1 cellular context compared by ENCODE assay signal in genomic region chr9:122835313-122835731, GRCh38.
TF ChIP-seq lines count a peak whose summit lies in the region.

No MANE protein-coding gene starts in this region.

TF ChIP-seq in WTC11, 78 proteins besides CTCF, POLR2A, EP300 and RAD21 (continued from another document):
- TF ChIP-seq, protein P1, sequence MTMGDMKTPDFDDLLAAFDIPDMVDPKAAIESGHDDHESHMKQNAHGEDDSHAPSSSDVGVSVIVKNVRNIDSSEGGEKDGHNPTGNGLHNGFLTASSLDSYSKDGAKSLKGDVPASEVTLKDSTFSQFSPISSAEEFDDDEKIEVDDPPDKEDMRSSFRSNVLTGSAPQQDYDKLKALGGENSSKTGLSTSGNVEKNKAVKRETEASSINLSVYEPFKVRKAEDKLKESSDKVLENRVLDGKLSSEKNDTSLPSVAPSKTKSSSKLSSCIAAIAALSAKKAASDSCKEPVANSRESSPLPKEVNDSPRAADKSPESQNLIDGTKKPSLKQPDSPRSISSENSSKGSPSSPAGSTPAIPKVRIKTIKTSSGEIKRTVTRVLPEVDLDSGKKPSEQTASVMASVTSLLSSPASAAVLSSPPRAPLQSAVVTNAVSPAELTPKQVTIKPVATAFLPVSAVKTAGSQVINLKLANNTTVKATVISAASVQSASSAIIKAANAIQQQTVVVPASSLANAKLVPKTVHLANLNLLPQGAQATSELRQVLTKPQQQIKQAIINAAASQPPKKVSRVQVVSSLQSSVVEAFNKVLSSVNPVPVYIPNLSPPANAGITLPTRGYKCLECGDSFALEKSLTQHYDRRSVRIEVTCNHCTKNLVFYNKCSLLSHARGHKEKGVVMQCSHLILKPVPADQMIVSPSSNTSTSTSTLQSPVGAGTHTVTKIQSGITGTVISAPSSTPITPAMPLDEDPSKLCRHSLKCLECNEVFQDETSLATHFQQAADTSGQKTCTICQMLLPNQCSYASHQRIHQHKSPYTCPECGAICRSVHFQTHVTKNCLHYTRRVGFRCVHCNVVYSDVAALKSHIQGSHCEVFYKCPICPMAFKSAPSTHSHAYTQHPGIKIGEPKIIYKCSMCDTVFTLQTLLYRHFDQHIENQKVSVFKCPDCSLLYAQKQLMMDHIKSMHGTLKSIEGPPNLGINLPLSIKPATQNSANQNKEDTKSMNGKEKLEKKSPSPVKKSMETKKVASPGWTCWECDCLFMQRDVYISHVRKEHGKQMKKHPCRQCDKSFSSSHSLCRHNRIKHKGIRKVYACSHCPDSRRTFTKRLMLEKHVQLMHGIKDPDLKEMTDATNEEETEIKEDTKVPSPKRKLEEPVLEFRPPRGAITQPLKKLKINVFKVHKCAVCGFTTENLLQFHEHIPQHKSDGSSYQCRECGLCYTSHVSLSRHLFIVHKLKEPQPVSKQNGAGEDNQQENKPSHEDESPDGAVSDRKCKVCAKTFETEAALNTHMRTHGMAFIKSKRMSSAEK (CRISPR knock-in tag; IDR thresholded peaks at IDR 0.05; ENCODE audit: borderline replicate concordance): no peak
- no peak for TF ChIP-seq ZNF121 (CRISPR knock-in tag; IDR thresholded peaks at IDR 0.05)
- TF ChIP-seq, protein P2, sequence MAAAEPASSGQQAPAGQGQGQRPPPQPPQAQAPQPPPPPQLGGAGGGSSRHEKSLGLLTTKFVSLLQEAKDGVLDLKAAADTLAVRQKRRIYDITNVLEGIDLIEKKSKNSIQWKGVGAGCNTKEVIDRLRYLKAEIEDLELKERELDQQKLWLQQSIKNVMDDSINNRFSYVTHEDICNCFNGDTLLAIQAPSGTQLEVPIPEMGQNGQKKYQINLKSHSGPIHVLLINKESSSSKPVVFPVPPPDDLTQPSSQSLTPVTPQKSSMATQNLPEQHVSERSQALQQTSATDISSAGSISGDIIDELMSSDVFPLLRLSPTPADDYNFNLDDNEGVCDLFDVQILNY (CRISPR knock-in tag; IDR thresholded peaks at IDR 0.05): no peak
- TF ChIP-seq USF1 (CRISPR knock-in tag; IDR thresholded peaks at IDR 0.05): no peak
- no peak for TF ChIP-seq ZNF232 (CRISPR knock-in tag; IDR thresholded peaks at IDR 0.05)
- no peak for TF ChIP-seq MXD4 (CRISPR knock-in tag; IDR thresholded peaks at IDR 0.05; ENCODE audit: borderline replicate concordance)
- TF ChIP-seq SP1 (CRISPR knock-in tag; conservative IDR thresholded peaks at IDR 0.05): no peak
- no peak for TF ChIP-seq GABPB1 (CRISPR knock-in tag; IDR thresholded peaks at IDR 0.05)
- TF ChIP-seq GTF2I (CRISPR knock-in tag; conservative IDR thresholded peaks at IDR 0.05): no peak
